In genomic region chr19:4957981-4958380, GRCh38 we compare ENCODE assay signal across 26 cellular contexts. TPM values are rescaled to one million over a fixed set of nuclear protein-coding genes. Genes with fewer than 3 reads are reported as not detected.
"Had no signal": no experiment of that assay in that cellular context is flagged by ENCODE, and none has a peak within 500 bp of the region (broad histone marks: within the 10 kb centered on the region; RNA-seq: fewer than 3 reads in every experiment).

No MANE protein-coding gene starts in this region.

- H3K27ac Mint-ChIP-seq: memory B cell had no signal

- H3K9me3 Mint-ChIP-seq: memory B cell, naive B cell had no signal

- H3K4me3 Mint-ChIP-seq: memory B cell, naive B cell had no signal

- H3K36me3 Mint-ChIP-seq: memory B cell, naive B cell had no signal

- ATAC-seq: esophagus mucosa, left lung, lower lobe of right lung had no signal

- H3K27me3 Mint-ChIP-seq: memory B cell, naive B cell had no signal

- DNase-seq: effector memory CD4-positive, alpha-beta T cell; islet precursor cell; left lung; lower lobe of right lung; midbrain; naive B cell; posterior cingulate gyrus; sigmoid colon; small intestine; stimulated activated CD4-positive, alpha-beta T cell treated with anti-CD3 and anti-CD28 coated beads, Interleukin-12 subunit alpha, Interleukin-12 subunit beta, amount 100 ng/mL, for 4 hours; stimulated activated naive CD4-positive, alpha-beta T cell; stomach; substantia nigra; transverse colon had no signal

- H3K27ac ChIP-seq: coronary artery, left lung, lower lobe of right lung, neutrophil, sigmoid colon, stomach, thoracic aorta, transverse colon had no signal

- H3K27me3 ChIP-seq: left lung, neutrophil, sigmoid colon, stomach, transverse colon had no signal

- H3K36me3 ChIP-seq: lower lobe of right lung, neutrophil, sigmoid colon, thoracic aorta, transverse colon had no signal

- H3K4me1 Mint-ChIP-seq: naive B cell had no signal

- H3K9me3 ChIP-seq: left lung, lower lobe of right lung, neutrophil, sigmoid colon, stomach, thoracic aorta, transverse colon had no signal

- H3K4me1 ChIP-seq: left lung, lower lobe of right lung, sigmoid colon, stomach, transverse colon had no signal

- H3K4me3 ChIP-seq: coronary artery, left lung, lower lobe of right lung, sigmoid colon, stomach, thoracic aorta, transverse colon had no signal

RNA-seq across cellular contexts. Expression of gene ARRDC5, which starts 55.3 kb away (rescaled TPM):
- total RNA-seq: chondrocyte, esophagus mucosa, fibroblast of lung, frontal cortex, glomerular endothelial cell, osteocyte, pulmonary artery endothelial cell had no signal
- polyA plus RNA-seq: fibroblast of lung, neural cell had no signal
